8 cellular contexts compared by ENCODE assay signal in genomic region chr9:136093995-136094881, GRCh38. TPM values are rescaled to one million over a fixed set of nuclear protein-coding genes. Genes with fewer than 3 reads are reported as not detected.
DNase-seq lines count a peak whose midpoint lies in the region; ATAC-seq and TF ChIP-seq lines count a peak whose summit lies in the region.

No MANE protein-coding gene starts in this region.

- peak; percentile 62 for ATAC-seq in activated naive CD8-positive, alpha-beta T cell treated with anti-CD3 and anti-CD28 coated beads, Interleukin-2, amount 50 U/mL, for 24 hours
- ATAC-seq in heart left ventricle (peak; percentile 71 to 77 (median 74)), GM19455 (IDR thresholded peaks at IDR 0.05; ENCODE audit: unreplicated experiment) (no peak), HG03432 (IDR thresholded peaks at IDR 0.05; ENCODE audit: unreplicated experiment) (no peak)

- H3K27me3 Mint-ChIP-seq in activated naive CD8-positive, alpha-beta T cell treated with anti-CD3 and anti-CD28 coated beads, Interleukin-2, amount 50 U/mL, for 24 hours = no peaks in the 10 kb centered on the region

- peak overlapping the region; percentile 62 for H2BK120ac ChIP-seq in trophoblast cell (ENCODE audit: insufficient read depth, low read length, poor library complexity)

- no peaks in the 10 kb centered on the region for H3K36me3 ChIP-seq in SJCRH30
- H3K36me3 ChIP-seq in heart left ventricle = no peaks in the 10 kb centered on the region
- H3K36me3 ChIP-seq in trophoblast cell (ENCODE audit: control insufficient read depth in 1 of 2, insufficient read depth in 2 of 2, low read length in 2 of 2) = peaks cover 0 to 7% of the 10 kb centered on the region in 2 experiments

- peak overlapping the region; percentile 26 for H2BK12ac ChIP-seq in trophoblast cell (ENCODE audit: low read length)

- intact Hi-C loops in heart left ventricle (cut with DNase I) = loop anchor here in 3 of 10 donors (2.0 kb wide), 1 partner anchor 25 kb away; the partner anchor contains the start of gene TMEM250 (in 3 of the 3)

- no peak overlapping the region for H3K23ac ChIP-seq in trophoblast cell (ENCODE audit: low read length)

- peak overlapping the region; percentile 66 for H3K4me3 Mint-ChIP-seq in activated naive CD8-positive, alpha-beta T cell treated with anti-CD3 and anti-CD28 coated beads, Interleukin-2, amount 50 U/mL, for 24 hours

- H3K79me2 ChIP-seq in trophoblast cell (ENCODE audit: control insufficient read depth, insufficient read depth, low read length, poor library complexity) = peaks cover 15% of the 10 kb centered on the region

- H3K27ac Mint-ChIP-seq in activated naive CD8-positive, alpha-beta T cell treated with anti-CD3 and anti-CD28 coated beads, Interleukin-2, amount 50 U/mL, for 24 hours = peak overlapping the region; percentile 31

- H3K4me3 ChIP-seq in SJCRH30 (peak overlapping the region; percentile 58), heart left ventricle (peak overlapping the region; percentile 71 to 99 (median 89)), trophoblast cell (ENCODE audit: low read depth, low read length) (peak overlapping the region; percentile 75)

- DNase-seq in GF-D8 (lab: John Stamatoyannopoulos, UW) = peak; percentile 16
- DNase-seq in SJCRH30 = peak in 1 of 2 experiments; percentile 53
- DNase-seq in activated naive CD8-positive, alpha-beta T cell treated with anti-CD3 and anti-CD28 coated beads, Interleukin-2, amount 50 U/mL, for 24 hours = peak; percentile 69
- peak; percentile 85 to 93 (median 91) for DNase-seq in heart left ventricle
- DNase-seq in trophoblast cell = peak; percentile 52 to 64
- no peak for DNase-seq in DMS153 treated with DMSO at 0.1 percent for 48 hours (lab: John Stamatoyannopoulos, UW; ENCODE audit: unreplicated experiment)

- H3K14ac ChIP-seq in trophoblast cell (ENCODE audit: low read length) = peak overlapping the region; percentile 90

- peak overlapping the region; percentile 61 for H3K4ac ChIP-seq in trophoblast cell (ENCODE audit: low read depth, low read length)

- H3K9me3 ChIP-seq in SJCRH30 (replicated peaks) = no peaks in the 10 kb centered on the region
- H3K9me3 ChIP-seq in heart left ventricle = no peaks in the 10 kb centered on the region
- no peaks in the 10 kb centered on the region for H3K9me3 ChIP-seq in trophoblast cell (ENCODE audit: insufficient read depth, low read depth, low read length)

- H3K9ac ChIP-seq in trophoblast cell (ENCODE audit: low read length) = peak overlapping the region; percentile 54

- H4K91ac ChIP-seq in trophoblast cell (ENCODE audit: low read depth, low read length) = peak overlapping the region; percentile 67

- peak overlapping the region; percentile 87 for H3K4me2 ChIP-seq in trophoblast cell (ENCODE audit: low read length)

- no peak for TF ChIP-seq POLR2A in heart left ventricle (IDR thresholded peaks at IDR 0.05)

- peaks cover 32% of the 10 kb centered on the region for H3K27me3 ChIP-seq in SJCRH30
- H3K27me3 ChIP-seq in heart left ventricle = no peaks in the 10 kb centered on the region
- H3K27me3 ChIP-seq in trophoblast cell (ENCODE audit: insufficient read depth, low read length) = no peaks in the 10 kb centered on the region

- peaks cover 40% of the 10 kb centered on the region for H3K4me1 ChIP-seq in SJCRH30
- H3K4me1 ChIP-seq in heart left ventricle = peaks cover 10 to 71% (median 63%) of the 10 kb centered on the region in 12 donors
- peaks cover 31% of the 10 kb centered on the region in 2 experiments for H3K4me1 ChIP-seq in trophoblast cell (ENCODE audit: control insufficient read depth in 1 of 2, insufficient read depth in 2 of 2, low read length in 2 of 2)

- 2 to 3% (median 3%) methylated on average over 38 to 74 of the region's 74 CpGs for WGBS in heart left ventricle, 4 donors
- no CpG with 5 or more reads among the region's 74 CpGs for WGBS in trophoblast cell (ENCODE audit: extremely low coverage, insufficient coverage, insufficient read length)

- peak overlapping the region; percentile 63 for H2AK5ac ChIP-seq in trophoblast cell (ENCODE audit: low read length)

- H4K12ac ChIP-seq in trophoblast cell (ENCODE audit: low read depth, low read length) = peak overlapping the region; percentile 39

- H3K36me3 Mint-ChIP-seq in activated naive CD8-positive, alpha-beta T cell treated with anti-CD3 and anti-CD28 coated beads, Interleukin-2, amount 50 U/mL, for 24 hours (ENCODE audit: low read depth) = no peaks in the 10 kb centered on the region

- H2BK5ac ChIP-seq in trophoblast cell (ENCODE audit: low read depth, low read length, poor library complexity) = peak overlapping the region; percentile 42

- H3K4me1 Mint-ChIP-seq in activated naive CD8-positive, alpha-beta T cell treated with anti-CD3 and anti-CD28 coated beads, Interleukin-2, amount 50 U/mL, for 24 hours = peaks cover 21% of the 10 kb centered on the region

- peak in 1 of 12 donors; percentile 23 for TF ChIP-seq CTCF in heart left ventricle (IDR thresholded peaks at IDR 0.05)

- H2AFZ ChIP-seq in trophoblast cell (ENCODE audit: insufficient read depth, low read length, poor library complexity) = peak overlapping the region; percentile 50

- H3K9me3 Mint-ChIP-seq in activated naive CD8-positive, alpha-beta T cell treated with anti-CD3 and anti-CD28 coated beads, Interleukin-2, amount 50 U/mL, for 24 hours = no peaks in the 10 kb centered on the region

- H4K8ac ChIP-seq in trophoblast cell (ENCODE audit: low read depth, low read length) = peak overlapping the region; percentile 13

- H3K27ac ChIP-seq in SJCRH30 (no peak overlapping the region), heart left ventricle (peak overlapping the region; percentile 91 to 99 (median 98)), trophoblast cell (ENCODE audit: low read depth, low read length) (peak overlapping the region; percentile 36)

- peak overlapping the region; percentile 45 for H3K18ac ChIP-seq in trophoblast cell (ENCODE audit: low read length)

- H3K79me1 ChIP-seq in trophoblast cell (ENCODE audit: low read length) = peaks cover 25% of the 10 kb centered on the region

RNA-seq across cellular contexts. Expression of gene NACC2, which starts 0.9 kb away (rescaled TPM):
- total RNA-seq in SJCRH30 (2014; rRNA removed; shearing (Covaris generic)) = 3.6 and 4.4 TPM in 2 replicates
- 10 to 100 TPM; 38.7 to 66.5 (median 47.5) TPM for total RNA-seq in heart left ventricle
- polyA plus RNA-seq in heart left ventricle = 10 to 100 TPM; 17.9 to 39.1 TPM
- polyA plus RNA-seq in trophoblast cell (2013) = 13.9 and 14.5 TPM in 2 replicates

RNA-seq across cellular contexts. Expression of gene TMEM250, which starts 24.4 kb away (rescaled TPM):
- 31.8 and 34.0 TPM in 2 replicates for total RNA-seq in SJCRH30 (2014; rRNA removed; shearing (Covaris generic))
- 10 to 100 TPM; 15.5 to 34.3 (median 19.9) TPM for total RNA-seq in heart left ventricle
- polyA plus RNA-seq in heart left ventricle = 10 to 100 TPM; 11.6 to 37.0 TPM
- 18.2 and 18.3 TPM in 2 replicates for polyA plus RNA-seq in trophoblast cell (2013)

Comparison
In these comparisons a context has a peak if more than half of its experiments do, and no peak if none do; other contexts are left out.
1. ATAC-seq: peak in activated naive CD8-positive, alpha-beta T cell treated with anti-CD3 and anti-CD28 coated beads, Interleukin-2, amount 50 U/mL, for 24 hours (single experiment) and heart left ventricle (4 of 4); none in GM19455 (single experiment) and HG03432 (single experiment).
2. Peak in every context shown above with its lines, with median percentiles within 50 percentile points of each other: H3K4me3 ChIP-seq.